Comparison of ENCODE assay signal across 8 cellular contexts in genomic region chr4:38866973-38867477, GRCh38. TPM values are rescaled to one million over a fixed set of nuclear protein-coding genes. Genes with fewer than 3 reads are reported as not detected.
DNase-seq lines count a peak whose midpoint lies in the region; ATAC-seq and FAIRE-seq lines count a peak whose summit lies in the region.

No MANE protein-coding gene starts in this region.

- H3K36me3 ChIP-seq in GM23248 (ENCODE audit: low read depth) (peaks cover under 1% of the 10 kb centered on the region; the same call in 1 of the 2 replicates), SJSA1 (peaks cover 13% of the 10 kb centered on the region)

- H3K27me3 ChIP-seq in GM23248 (replicated peaks; ENCODE audit: insufficient read depth): no peaks in the 10 kb centered on the region
- H3K27me3 ChIP-seq in SJSA1 (replicated peaks): no peaks in the 10 kb centered on the region

- in situ Hi-C loops in GM23248 (cut with MboI): no loop called here

- H3K9ac ChIP-seq in GM23248: peak overlapping the region; percentile 100

- H3K4me3 ChIP-seq in GM23248 (peak overlapping the region; percentile 72), SJSA1 (peak overlapping the region; percentile 63)

- peak; percentile 44 for ATAC-seq in stimulated activated naive B cell treated with anti-CD40 and anti-IgM and Interleukin-4, amounts not matched to agents 10 μg/mL and 1 μg/mL and 100 μg/mL, for 72 hours (replicated peaks)

- H3K36me3 Mint-ChIP-seq in stimulated activated naive B cell treated with anti-CD40 and anti-IgM and Interleukin-4, amounts not matched to agents 10 μg/mL and 1 μg/mL and 100 μg/mL, for 72 hours: peaks cover 0 to 2% of the 10 kb centered on the region in 2 donors

- H3K4me2 ChIP-seq in GM23248 (ENCODE audit: unreplicated experiment): peak overlapping the region; percentile 90

- no peaks in the 10 kb centered on the region for H3K27me3 Mint-ChIP-seq in stimulated activated naive B cell treated with anti-CD40 and anti-IgM and Interleukin-4, amounts not matched to agents 10 μg/mL and 1 μg/mL and 100 μg/mL, for 72 hours

- no peaks in the 10 kb centered on the region for H3K9me2 ChIP-seq in GM23248 (ENCODE audit: insufficient read depth)

- FAIRE-seq in RCC 7860 (lab: Jason Lieb, UNC): no peak

- peaks cover 31% of the 10 kb centered on the region for H3F3A ChIP-seq in GM23248 (ENCODE audit: insufficient read depth)

- peak overlapping the region; percentile 75 to 86 for H3K4me3 Mint-ChIP-seq in stimulated activated naive B cell treated with anti-CD40 and anti-IgM and Interleukin-4, amounts not matched to agents 10 μg/mL and 1 μg/mL and 100 μg/mL, for 72 hours

- peaks cover 6% of the 10 kb centered on the region; the same call in 1 of the 2 replicates for H4K20me1 ChIP-seq in GM23248 (ENCODE audit: insufficient read depth)

- H3K9me3 ChIP-seq in GM23248 (ENCODE audit: low read depth) (no peaks in the 10 kb centered on the region), SJSA1 (replicated peaks) (no peaks in the 10 kb centered on the region)

- DNase-seq in GM23248: no peak
- DNase-seq in SJSA1 (ENCODE audit: low read depth in 1 of 2, low spot score in 2 of 2): no peak
- DNase-seq in foreskin melanocyte: peak; percentile 42
- no peak for DNase-seq in stimulated activated naive B cell treated with anti-CD40 and anti-IgM and Interleukin-4, amounts not matched to agents 10 μg/mL and 1 μg/mL and 100 μg/mL, for 72 hours
- no peak for DNase-seq in EL
- DNase-seq in midbrain (lab: John Stamatoyannopoulos, UW): no peak
- DNase-seq in retina: no peak
- no peak for DNase-seq in RCC 7860 (ENCODE audit: low spot score)

- H3K27ac ChIP-seq in GM23248 (peak overlapping the region; percentile 97), SJSA1 (peak overlapping the region; percentile 82)

- H3K4me1 ChIP-seq in GM23248 (ENCODE audit: insufficient read depth) (peaks cover 37% of the 10 kb centered on the region), SJSA1 (replicated peaks) (peaks cover 16% of the 10 kb centered on the region)

- H3K4me1 Mint-ChIP-seq in stimulated activated naive B cell treated with anti-CD40 and anti-IgM and Interleukin-4, amounts not matched to agents 10 μg/mL and 1 μg/mL and 100 μg/mL, for 72 hours: peaks cover 7 to 20% of the 10 kb centered on the region in 2 donors

- no peaks in the 10 kb centered on the region for H3K9me3 Mint-ChIP-seq in stimulated activated naive B cell treated with anti-CD40 and anti-IgM and Interleukin-4, amounts not matched to agents 10 μg/mL and 1 μg/mL and 100 μg/mL, for 72 hours

- WGBS in GM23248 (ENCODE audit: low coverage in 1 of 2, low lambda C conversion rate in 2 of 2, missing lambda C conversion rate in 2 of 2), 2 experiments: 41 to 42% methylated on average over 11 of the region's 11 CpGs

- H3K79me2 ChIP-seq in GM23248 (ENCODE audit: insufficient read depth): peaks cover 43% of the 10 kb centered on the region

- peak overlapping the region; percentile 98 for H2AFZ ChIP-seq in GM23248

- peak overlapping the region; percentile 70 for H3K27ac Mint-ChIP-seq in stimulated activated naive B cell treated with anti-CD40 and anti-IgM and Interleukin-4, amounts not matched to agents 10 μg/mL and 1 μg/mL and 100 μg/mL, for 72 hours

RNA-seq across cellular contexts. Expression of gene FAM114A1, which starts 0.6 kb away (rescaled TPM):
- 300 and 318 TPM in 2 replicates for total RNA-seq in GM23248 (2014; rRNA removed; shearing (Covaris generic))
- 237 and 238 TPM in 2 replicates for polyA plus RNA-seq in GM23248 (2016; fragmentation: Nextera tagmentation; extraction: Ambion mirVana)
- 69.5 and 89.1 TPM in 2 replicates for total RNA-seq in SJSA1 (2014; rRNA removed; shearing (Covaris generic))

RNA-seq across cellular contexts. Expression of gene TLR6, which starts 10.4 kb away (rescaled TPM):
- total RNA-seq in GM23248 (2014; rRNA removed; shearing (Covaris generic)): 0.76 and 3.4 TPM in 2 replicates
- polyA plus RNA-seq in GM23248 (2016; fragmentation: Nextera tagmentation; extraction: Ambion mirVana): 0.36 and 0.37 TPM in 2 replicates
- 0.28 and 1.5 TPM in 2 replicates for total RNA-seq in SJSA1 (2014; rRNA removed; shearing (Covaris generic))
